In the genomic region with DNA sequence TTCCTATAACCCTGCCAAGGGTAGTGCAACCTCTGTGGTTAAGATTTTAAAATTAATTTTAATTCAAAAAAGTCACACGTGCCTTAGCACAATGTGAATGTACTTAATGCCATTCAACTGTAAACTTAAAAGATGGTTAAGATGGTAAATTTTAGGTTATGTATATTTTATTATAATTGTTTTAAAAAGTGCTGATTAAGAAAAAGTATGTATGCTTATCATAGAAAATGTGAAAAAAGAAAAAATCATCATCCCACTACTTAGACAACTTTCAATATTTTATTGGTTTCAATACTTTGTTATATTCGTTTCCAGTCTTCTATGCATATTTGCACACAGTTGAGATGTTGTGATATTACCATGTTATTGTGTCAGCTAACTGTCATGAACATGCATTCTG, we compare ENCODE assay signal across 32 cellular contexts.
"Had no signal": no experiment of that assay in that cellular context is flagged by ENCODE, and none has a peak within 500 bp of the region (broad histone marks: within the 10 kb centered on the region; RNA-seq: fewer than 3 reads in every experiment).

No MANE protein-coding gene starts in this region.

- H3K4me1 ChIP-seq: foreskin keratinocyte had no signal

- H3K4me3 ChIP-seq: adrenal gland, body of pancreas, esophagus muscularis mucosa, gastrocnemius medialis, heart left ventricle had no signal

- H3K27me3 ChIP-seq: adrenal gland, body of pancreas, esophagus muscularis mucosa, foreskin keratinocyte, gastrocnemius medialis, heart left ventricle had no signal

- FAIRE-seq: colon had no signal

- ATAC-seq: activated CD4-positive, alpha-beta T cell treated with anti-CD3 and anti-CD28 coated beads for 36 hours; activated CD8-positive, alpha-beta memory T cell treated with anti-CD3 and anti-CD28 coated beads, Interleukin-2, amount 10 ng/mL, durations not matched to agents 7 days and 5 days; activated CD8-positive, alpha-beta T cell treated with anti-CD3 and anti-CD28 coated beads, Interleukin-2, amount 10 ng/mL, durations not matched to agents 7 days and 5 days; activated naive CD8-positive, alpha-beta T cell treated with anti-CD3 and anti-CD28 coated beads, Interleukin-2, amount 50 U/mL, for 24 hours; body of pancreas; effector memory CD8-positive, alpha-beta T cell; foreskin keratinocyte; gastrocnemius medialis; heart left ventricle; T-helper 17 cell had no signal

- DNase-seq: activated CD4-positive, alpha-beta memory T cell treated with anti-CD3 and anti-CD28 coated beads for 36 hours; activated CD4-positive, alpha-beta T cell treated with anti-CD3 and anti-CD28 coated beads for 36 hours; activated CD4-positive, alpha-beta T cell treated with anti-CD3 and anti-CD28 coated beads, Interleukin-2, amount 10 ng/mL, durations not matched to agents 24 days and 14 days; activated CD4-positive, CD25-positive, alpha-beta regulatory T cell; activated CD4-positive, CD25-positive, alpha-beta regulatory T cell treated with anti-CD3 and anti-CD28 coated beads, Interleukin-2, amount 50 U/mL, for 72 hours; activated CD8-positive, alpha-beta memory T cell treated with anti-CD3 and anti-CD28 coated beads, Interleukin-2, amount 10 ng/mL, durations not matched to agents 7 days and 5 days; activated CD8-positive, alpha-beta memory T cell treated with anti-CD3 and anti-CD28 coated beads, Interleukin-2, amount 50 U/mL, for 4 hours; activated CD8-positive, alpha-beta T cell treated with anti-CD3 and anti-CD28 coated beads, Interleukin-2, amount 10 ng/mL, durations not matched to agents 7 days and 5 days; activated effector memory CD4-positive, alpha-beta T cell treated with anti-CD3 and anti-CD28 coated beads, Interleukin-2, amount 50 U/mL, for 16 hours; activated naive CD4-positive, alpha-beta T cell treated with anti-CD3 and anti-CD28 coated beads for 36 hours; activated naive CD8-positive, alpha-beta T cell treated with anti-CD3 and anti-CD28 coated beads for 36 hours; activated naive CD8-positive, alpha-beta T cell treated with anti-CD3 and anti-CD28 coated beads, Interleukin-2, amount 50 U/mL, for 24 hours; activated T-cell treated with anti-CD3 and anti-CD28 coated beads, Interleukin-2, amount 50 U/mL, for 1 hour; activated T-cell treated with anti-CD3 and anti-CD28 coated beads, Interleukin-2, amount 50 U/mL, for 48 hours; adrenal gland; amygdala; aorta; body of pancreas; caudate nucleus; cortex of kidney; dermis blood vessel endothelial cell; effector CD4-positive, alpha-beta T cell; effector memory CD8-positive, alpha-beta T cell; erythroblast; foreskin keratinocyte; gastrocnemius medialis; glutamatergic neuron; heart left ventricle; T-helper 17 cell; T1000 had no signal

- H3K27ac ChIP-seq: body of pancreas, esophagus muscularis mucosa, foreskin keratinocyte, gastrocnemius medialis had no signal

- H3K9me3 ChIP-seq: adrenal gland, body of pancreas, esophagus muscularis mucosa, gastrocnemius medialis had no signal
